ENCODE assay signal across 8 cellular contexts in the genomic region with DNA sequence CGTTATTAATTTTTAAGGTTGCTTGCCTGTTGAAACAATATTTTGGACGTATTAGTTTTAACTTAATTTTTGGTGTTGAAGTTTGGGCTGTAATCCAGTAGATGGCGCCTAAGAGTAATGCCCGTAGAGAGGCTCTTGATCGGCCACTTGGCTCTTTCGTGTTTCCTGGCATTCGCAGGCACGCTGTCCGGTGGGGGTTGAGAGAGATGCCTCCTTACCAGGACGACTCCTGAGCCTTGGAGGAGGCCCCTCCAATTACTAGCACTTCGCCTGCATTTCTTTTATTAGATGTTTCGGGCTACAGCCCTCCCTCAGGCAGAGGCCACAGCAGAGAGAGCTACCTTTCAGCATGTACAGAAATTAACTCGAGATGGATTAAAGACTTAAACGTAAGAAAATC. TPM values are rescaled to one million over a fixed set of nuclear protein-coding genes. Genes with fewer than 3 reads are reported as not detected.
DNase-seq lines count a peak whose midpoint lies in the region; ATAC-seq and TF ChIP-seq lines count a peak whose summit lies in the region.

No MANE protein-coding gene starts in this region.

- CTCF ChIA-PET in activated CD8-positive, alpha-beta T cell treated with anti-CD3 and anti-CD28 coated beads for 36 hours (lab: Charles Lee) = interaction anchor here (0.7 to 1.9 kb wide), 12 partner anchors 8 to 563 kb away, joined by 3 to 7 read pairs (median 3); no protein-coding TSS in a partner anchor

- no peaks in the 10 kb centered on the region for H3K36me3 Mint-ChIP-seq in activated CD8-positive, alpha-beta T cell treated with anti-CD3 and anti-CD28 coated beads for 36 hours (ENCODE audit: low read depth)

- intact Hi-C loops in activated CD8-positive, alpha-beta T cell treated with anti-CD3 and anti-CD28 coated beads for 36 hours (cut with micrococcal nuclease) = no loop called here

- POLR2A ChIA-PET in activated CD8-positive, alpha-beta T cell treated with anti-CD3 and anti-CD28 coated beads for 36 hours (lab: Charles Lee) = no interaction called here

- H3K9me3 ChIP-seq in upper lobe of left lung = no peaks in the 10 kb centered on the region

- TF ChIP-seq CTCF in activated CD8-positive, alpha-beta T cell treated with anti-CD3 and anti-CD28 coated beads for 36 hours (IDR thresholded peaks at IDR 0.05) = peak; percentile 75
- peak in 5 of 6 experiments; percentile 19 to 46 (median 27) for TF ChIP-seq CTCF in upper lobe of left lung (IDR thresholded peaks at IDR 0.05)

- WGBS in upper lobe of left lung, 2 donors = 12 to 16% methylated on average over 14 of the region's 14 CpGs

- no peak overlapping the region for H3K27ac Mint-ChIP-seq in activated CD8-positive, alpha-beta T cell treated with anti-CD3 and anti-CD28 coated beads for 36 hours

- no peaks in the 10 kb centered on the region for H3K27me3 ChIP-seq in upper lobe of left lung

- no peak for TF ChIP-seq EP300 in upper lobe of left lung (IDR thresholded peaks at IDR 0.05)

- no peaks in the 10 kb centered on the region for H3K9me3 Mint-ChIP-seq in activated CD8-positive, alpha-beta T cell treated with anti-CD3 and anti-CD28 coated beads for 36 hours

- H3K4me3 ChIP-seq in upper lobe of left lung = no peak overlapping the region

- no peak overlapping the region for H3K27ac ChIP-seq in upper lobe of left lung

- H3K27me3 Mint-ChIP-seq in activated CD8-positive, alpha-beta T cell treated with anti-CD3 and anti-CD28 coated beads for 36 hours = peaks cover 17% of the 10 kb centered on the region

- no peaks in the 10 kb centered on the region for H3K4me1 ChIP-seq in upper lobe of left lung

- ATAC-seq in HG03095 (IDR thresholded peaks at IDR 0.05; ENCODE audit: unreplicated experiment) (peak; percentile 88), upper lobe of left lung (ENCODE audit: low FRiP score in 2 of 2) (no peak)
- ATAC-seq in activated CD8-positive, alpha-beta T cell treated with anti-CD3 and anti-CD28 coated beads for 36 hours = peak; percentile 64

- TF ChIP-seq POLR2A in upper lobe of left lung (IDR thresholded peaks at IDR 0.05) = no peak

- no peak overlapping the region for H3K4me3 Mint-ChIP-seq in activated CD8-positive, alpha-beta T cell treated with anti-CD3 and anti-CD28 coated beads for 36 hours

- no peaks in the 10 kb centered on the region for H3K36me3 ChIP-seq in upper lobe of left lung

- DNase-seq in DMS153 treated with DMSO at 0.1 percent for 48 hours (lab: John Stamatoyannopoulos, UW; ENCODE audit: unreplicated experiment) (peak; percentile 71), GM19238 (ENCODE audit: insufficient read length, low spot score) (peak; percentile 23), NCI-H2171 (lab: John Stamatoyannopoulos, UW) (peak; percentile 12), iPS DF 4.7 (ENCODE audit: extremely low read depth, low spot score) (peak; percentile 3), upper lobe of left lung (peak in 1 of 2 donors; percentile 36), NCI-H446 treated with DMSO at 0.1 percent for 48 hours (lab: John Stamatoyannopoulos, UW) (no peak)
- DNase-seq in activated CD8-positive, alpha-beta T cell treated with anti-CD3 and anti-CD28 coated beads for 36 hours = peak; percentile 33

- H3K4me1 Mint-ChIP-seq in activated CD8-positive, alpha-beta T cell treated with anti-CD3 and anti-CD28 coated beads for 36 hours (ENCODE audit: low read depth) = peaks cover 2% of the 10 kb centered on the region

RNA-seq across cellular contexts. Expression of gene OR2M4, which starts 12.0 kb away (rescaled TPM):
- total RNA-seq in activated CD8-positive, alpha-beta T cell treated with anti-CD3 and anti-CD28 coated beads for 36 hours = not detected
- not detected for total RNA-seq in upper lobe of left lung

RNA-seq across cellular contexts. Expression of gene OR2T33, which starts 34.6 kb away (rescaled TPM):
- not detected for total RNA-seq in activated CD8-positive, alpha-beta T cell treated with anti-CD3 and anti-CD28 coated beads for 36 hours
- total RNA-seq in upper lobe of left lung = 1 to 10 TPM in 1 of 6 donors, not detected in 5; 3.3 TPM

RNA-seq across cellular contexts. Expression of gene OR2M3, which starts 46.1 kb away (rescaled TPM):
- not detected for total RNA-seq in activated CD8-positive, alpha-beta T cell treated with anti-CD3 and anti-CD28 coated beads for 36 hours
- not detected for total RNA-seq in upper lobe of left lung

Comparison
In these comparisons a context has a peak if more than half of its experiments do, and no peak if none do; other contexts are left out.
1. ATAC-seq: peak in HG03095 (single experiment) and activated CD8-positive, alpha-beta T cell treated with anti-CD3 and anti-CD28 coated beads for 36 hours (single experiment); none in upper lobe of left lung (0 of 2).